17 cellular contexts compared by ENCODE assay signal in the genomic region with DNA sequence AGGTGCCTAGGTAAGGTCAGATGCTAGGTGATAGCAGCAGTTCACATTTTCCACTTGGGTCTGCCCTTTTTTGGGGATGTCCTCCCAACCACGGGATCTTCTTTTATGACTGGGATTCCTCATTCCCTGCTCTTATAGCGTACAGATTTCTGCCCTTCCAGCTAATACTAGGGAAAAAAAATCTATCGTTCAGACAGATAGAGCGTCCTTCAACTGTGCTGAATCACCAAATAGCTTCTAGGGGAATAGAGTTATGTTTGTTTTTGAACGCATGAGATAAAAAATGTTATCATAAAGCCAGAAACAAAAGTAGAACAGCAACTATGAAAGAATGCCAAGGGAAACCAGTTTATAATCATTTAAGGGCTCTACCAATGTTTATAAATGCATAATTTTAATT. TPM values are rescaled to one million over a fixed set of nuclear protein-coding genes. Genes with fewer than 3 reads are reported as not detected.
A peak's percentile ranks its signal among the peaks of the same experiment; 100 is the strongest.
DNase-seq lines count a peak whose midpoint lies in the region; ATAC-seq and TF ChIP-seq lines count a peak whose summit lies in the region.
"Had no signal": no experiment of that assay in that cellular context is flagged by ENCODE, and none has a peak within 500 bp of the region (broad histone marks: within the 10 kb centered on the region; RNA-seq: fewer than 3 reads in every experiment).

No MANE protein-coding gene starts in this region.

- intact Hi-C loops in Caco-2 (cut with micrococcal nuclease; ENCODE audit: unreplicated experiment), result no loop called here

- no TSS peak for BruUV-seq in Caco-2 (replicated peaks; lab: Mats Ljungman, UMichigan)

- H3K27ac Mint-ChIP-seq in brain (peak overlapping the region in 3 of 5 experiments; percentile 4 to 27 (median 12)), osteocyte (ENCODE audit: unreplicated experiment) (peak overlapping the region; percentile 68), Caco-2 (ENCODE audit: unreplicated experiment) (no peak overlapping the region), progenitor cell of endocrine pancreas (no peak overlapping the region)
- H3K27ac Mint-ChIP-seq in activated naive CD8-positive, alpha-beta T cell treated with anti-CD3 and anti-CD28 coated beads, Interleukin-2, amount 50 U/mL, for 24 hours, result no peak overlapping the region

- H3K4me3 ChIP-seq in HEK293 (ENCODE audit: low read depth, low read length), result no peak overlapping the region
- H3K4me3 ChIP-seq in fibroblast of villous mesenchyme (ENCODE audit: low read depth, low read length), result peak overlapping the region; percentile 9
- H3K4me3 ChIP-seq in Caco-2 (ENCODE audit: low read depth, low read length), result no peak overlapping the region
- H3K4me3 ChIP-seq: HAP-1, SK-N-MC had no signal

- POLR2A ChIA-PET in HEK293 (lab: Yijun Ruan, JAX), result no interaction called here
- POLR2A ChIA-PET in Caco-2 (lab: Charles Lee), result no interaction called here

- TF ChIP-seq CTCF in HEK293 (tag by site-specific recombination; IDR thresholded peaks at IDR 0.05) (no peak), brain (conservative IDR thresholded peaks at IDR 0.05) (no peak), fibroblast of villous mesenchyme (IDR thresholded peaks at IDR 0.05; ENCODE audit: insufficient read depth, low read depth, low read length) (no peak), osteocyte (IDR thresholded peaks at IDR 0.05) (no peak), Caco-2 (IDR thresholded peaks at IDR 0.05; ENCODE audit: insufficient read depth in 1 of 2, low read depth in 1 of 2, low read length in 1 of 2, severe bottlenecking in 1 of 2, unreplicated experiment in 1 of 2) (no peak), progenitor cell of endocrine pancreas (IDR thresholded peaks at IDR 0.05; ENCODE audit: unreplicated experiment) (no peak)

- H3K9me3 Mint-ChIP-seq in brain (no peaks in the 10 kb centered on the region), osteocyte (ENCODE audit: unreplicated experiment) (no peaks in the 10 kb centered on the region), Caco-2 (ENCODE audit: unreplicated experiment) (no peaks in the 10 kb centered on the region), progenitor cell of endocrine pancreas (ENCODE audit: low read depth) (peaks cover 4% of the 10 kb centered on the region)
- H3K9me3 Mint-ChIP-seq in activated naive CD8-positive, alpha-beta T cell treated with anti-CD3 and anti-CD28 coated beads, Interleukin-2, amount 50 U/mL, for 24 hours, result no peaks in the 10 kb centered on the region

- no peaks in the 10 kb centered on the region for H3K27me3 ChIP-seq in Caco-2 (replicated peaks; ENCODE audit: control insufficient read depth, insufficient read depth, low read length)

- peak; percentile 17 for DNase-seq in fibroblast of villous mesenchyme (ENCODE audit: low read depth)
- no peak for DNase-seq in osteocyte (ENCODE audit: extremely low spot score, unreplicated experiment)
- no peak for DNase-seq in Caco-2
- DNase-seq in progenitor cell of endocrine pancreas (ENCODE audit: low spot score, unreplicated experiment), result no peak
- DNase-seq in activated naive CD8-positive, alpha-beta T cell treated with anti-CD3 and anti-CD28 coated beads, Interleukin-2, amount 50 U/mL, for 24 hours, result no peak
- DNase-seq: DMS53, NCI-H1436 treated with DMSO at 0.1 percent for 48 hours, NCI-H2081 treated with DMSO at 0.1 percent for 48 hours, NCI-H510A had no signal

- H3K36me3 Mint-ChIP-seq in brain (peaks cover 57% of the 10 kb centered on the region), osteocyte (ENCODE audit: unreplicated experiment) (peaks cover 31% of the 10 kb centered on the region), Caco-2 (ENCODE audit: insufficient read depth, unreplicated experiment) (peaks cover 21% of the 10 kb centered on the region), progenitor cell of endocrine pancreas (ENCODE audit: insufficient read depth) (peaks cover 22% of the 10 kb centered on the region)
- H3K36me3 Mint-ChIP-seq in activated naive CD8-positive, alpha-beta T cell treated with anti-CD3 and anti-CD28 coated beads, Interleukin-2, amount 50 U/mL, for 24 hours (ENCODE audit: low read depth), result peaks cover 8% of the 10 kb centered on the region

- H3K4me1 Mint-ChIP-seq in brain, result peaks cover 54% of the 10 kb centered on the region
- peaks cover 40% of the 10 kb centered on the region for H3K4me1 Mint-ChIP-seq in osteocyte (ENCODE audit: unreplicated experiment)
- peaks cover 6% of the 10 kb centered on the region for H3K4me1 Mint-ChIP-seq in Caco-2 (ENCODE audit: low read depth, unreplicated experiment)
- H3K4me1 Mint-ChIP-seq in progenitor cell of endocrine pancreas (ENCODE audit: low read depth), result peaks cover 17% of the 10 kb centered on the region
- H3K4me1 Mint-ChIP-seq in activated naive CD8-positive, alpha-beta T cell treated with anti-CD3 and anti-CD28 coated beads, Interleukin-2, amount 50 U/mL, for 24 hours, result peaks cover 41% of the 10 kb centered on the region

- H3K27ac ChIP-seq in HEK293 (ENCODE audit: extremely low read depth, low read depth, low read length), result no peak overlapping the region
- H3K27ac ChIP-seq: KMS-11, SK-N-MC had no signal

- CTCF ChIA-PET in HEK293 (lab: Yijun Ruan, JAX) (interaction anchor here (0.8 to 3.8 kb wide), 2 partner anchors 14 to 135 kb away, joined by 3 to 16 read pairs; a partner anchor contains a TSS), Caco-2 (lab: Charles Lee) (no interaction called here)

- H3K4me1 ChIP-seq in HEK293 (ENCODE audit: control insufficient read depth, insufficient read depth, low read length) (no peaks in the 10 kb centered on the region), Caco-2 (no peaks in the 10 kb centered on the region)

- H3K27me3 Mint-ChIP-seq in brain (no peaks in the 10 kb centered on the region), osteocyte (ENCODE audit: unreplicated experiment) (no peaks in the 10 kb centered on the region), Caco-2 (ENCODE audit: insufficient read depth, unreplicated experiment) (no peaks in the 10 kb centered on the region), progenitor cell of endocrine pancreas (no peaks in the 10 kb centered on the region)
- no peaks in the 10 kb centered on the region for H3K27me3 Mint-ChIP-seq in activated naive CD8-positive, alpha-beta T cell treated with anti-CD3 and anti-CD28 coated beads, Interleukin-2, amount 50 U/mL, for 24 hours

- H3K4me3 Mint-ChIP-seq in brain, result peak overlapping the region in 1 of 5 experiments; percentile 45
- peak overlapping the region; percentile 15 for H3K4me3 Mint-ChIP-seq in osteocyte (ENCODE audit: unreplicated experiment)
- no peak overlapping the region for H3K4me3 Mint-ChIP-seq in Caco-2 (ENCODE audit: unreplicated experiment)
- H3K4me3 Mint-ChIP-seq in progenitor cell of endocrine pancreas (ENCODE audit: low read depth), result no peak overlapping the region
- H3K4me3 Mint-ChIP-seq in activated naive CD8-positive, alpha-beta T cell treated with anti-CD3 and anti-CD28 coated beads, Interleukin-2, amount 50 U/mL, for 24 hours, result no peak overlapping the region

- H3K36me3 ChIP-seq in HEK293 (ENCODE audit: control insufficient read depth in 2 of 2, insufficient read depth in 1 of 2, low read length in 2 of 2), result peaks cover 16 to 21% of the 10 kb centered on the region in 2 experiments; a peak in 2 of 3 replicates
- H3K36me3 ChIP-seq in Caco-2 (ENCODE audit: control insufficient read depth, insufficient read depth, low read length), result no peaks in the 10 kb centered on the region; the same call in 1 of the 2 replicates

- H3K9me3 ChIP-seq in HEK293 (ENCODE audit: control insufficient read depth, insufficient read depth, low read depth, low read length), result no peaks in the 10 kb centered on the region
- H3K9me3 ChIP-seq in Caco-2, result no peaks in the 10 kb centered on the region
- H3K9me3 ChIP-seq: HAP-1 had no signal

- ATAC-seq in activated naive CD8-positive, alpha-beta T cell treated with anti-CD3 and anti-CD28 coated beads, Interleukin-2, amount 50 U/mL, for 24 hours, result no peak
- ATAC-seq in HG03378 (IDR thresholded peaks at IDR 0.05; ENCODE audit: unreplicated experiment), result no peak
- ATAC-seq: HepG2, Panc1 had no signal

TF ChIP-seq in HEK293, 187 proteins besides CTCF, POLR2A, EP300 and RAD21 (continues in another document):
- TF ChIP-seq TCF7L2 (IDR thresholded peaks at IDR 0.05; ENCODE audit: borderline replicate concordance, low read depth, low read length) (no peak), ZNF658 (tag by site-specific recombination; IDR thresholded peaks at IDR 0.05) (no peak), ZSCAN30 (tag by site-specific recombination; IDR thresholded peaks at IDR 0.05) (no peak)
- TF ChIP-seq, protein P1, sequence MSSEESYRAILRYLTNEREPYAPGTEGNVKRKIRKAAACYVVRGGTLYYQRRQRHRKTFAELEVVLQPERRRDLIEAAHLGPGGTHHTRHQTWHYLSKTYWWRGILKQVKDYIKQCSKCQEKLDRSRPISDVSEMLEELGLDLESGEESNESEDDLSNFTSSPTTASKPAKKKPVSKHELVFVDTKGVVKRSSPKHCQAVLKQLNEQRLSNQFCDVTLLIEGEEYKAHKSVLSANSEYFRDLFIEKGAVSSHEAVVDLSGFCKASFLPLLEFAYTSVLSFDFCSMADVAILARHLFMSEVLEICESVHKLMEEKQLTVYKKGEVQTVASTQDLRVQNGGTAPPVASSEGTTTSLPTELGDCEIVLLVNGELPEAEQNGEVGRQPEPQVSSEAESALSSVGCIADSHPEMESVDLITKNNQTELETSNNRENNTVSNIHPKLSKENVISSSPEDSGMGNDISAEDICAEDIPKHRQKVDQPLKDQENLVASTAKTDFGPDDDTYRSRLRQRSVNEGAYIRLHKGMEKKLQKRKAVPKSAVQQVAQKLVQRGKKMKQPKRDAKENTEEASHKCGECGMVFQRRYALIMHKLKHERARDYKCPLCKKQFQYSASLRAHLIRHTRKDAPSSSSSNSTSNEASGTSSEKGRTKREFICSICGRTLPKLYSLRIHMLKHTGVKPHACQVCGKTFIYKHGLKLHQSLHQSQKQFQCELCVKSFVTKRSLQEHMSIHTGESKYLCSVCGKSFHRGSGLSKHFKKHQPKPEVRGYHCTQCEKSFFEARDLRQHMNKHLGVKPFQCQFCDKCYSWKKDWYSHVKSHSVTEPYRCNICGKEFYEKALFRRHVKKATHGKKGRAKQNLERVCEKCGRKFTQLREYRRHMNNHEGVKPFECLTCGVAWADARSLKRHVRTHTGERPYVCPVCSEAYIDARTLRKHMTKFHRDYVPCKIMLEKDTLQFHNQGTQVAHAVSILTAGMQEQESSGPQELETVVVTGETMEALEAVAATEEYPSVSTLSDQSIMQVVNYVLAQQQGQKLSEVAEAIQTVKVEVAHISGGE (tag by site-specific recombination; conservative IDR thresholded peaks at IDR 0.05; ENCODE audit: low read depth), result 0 out of 2 replicates have a peak, but pooled peaks have one; percentile 1

RNA-seq across cellular contexts. Expression of a gene that starts 13.0 kb away (rescaled TPM):
- 3.6 TPM for polyA plus RNA-seq in brain (ENCODE audit: insufficient read depth, low read depth, low replicate concordance)
- 24.2 and 30.2 TPM in 2 replicates for total RNA-seq in fibroblast of villous mesenchyme
- 44.3 and 52.2 TPM in 2 replicates for total RNA-seq in osteocyte
- 24.9 and 26.6 TPM in 2 replicates for total RNA-seq in Caco-2 (2022)
- total RNA-seq in progenitor cell of endocrine pancreas, result 48.8 and 57.3 TPM in 2 replicates

Comparison
In these comparisons a context has a peak if more than half of its experiments do, and no peak if none do; other contexts are left out.
1. H3K27ac Mint-ChIP-seq: peak in brain (3 of 5) and osteocyte (single experiment); none in Caco-2 (single experiment), progenitor cell of endocrine pancreas (single experiment) and activated naive CD8-positive, alpha-beta T cell treated with anti-CD3 and anti-CD28 coated beads, Interleukin-2, amount 50 U/mL, for 24 hours (single experiment).